ENCODE assay signal across 36 cellular contexts in genomic region chrX:27660878-27661277, GRCh38.
"Had no signal": no experiment of that assay in that cellular context is flagged by ENCODE, and none has a peak within 500 bp of the region (broad histone marks: within the 10 kb centered on the region; RNA-seq: fewer than 3 reads in every experiment).

No MANE protein-coding gene starts in this region.

- H3K27ac Mint-ChIP-seq: activated naive CD8-positive, alpha-beta T cell; mesothelial cell of epicardium; naive B cell; nephron progenitor cell; progenitor cell of endocrine pancreas; stimulated activated memory B cell treated with anti-CD40 and anti-IgM and Interleukin-4, amounts not matched to agents 10 μg/mL and 1 μg/mL and 100 μg/mL, for 72 hours; stimulated activated naive CD8-positive, alpha-beta T cell treated with anti-CD3 and anti-CD28 coated beads, Interleukin-15, amount 100 ng/mL, for 72 hours; T-helper 2 cell treated with Interferon-gamma antibody and Interleukin-4, amounts not matched to agents 5 μg/mL and 100 μg/mL, for 36 hours; type B pancreatic cell had no signal

- H3K9me3 ChIP-seq: body of pancreas, colonic mucosa, esophagus squamous epithelium, neutrophil, ovary, uterus had no signal

- H3K9me3 Mint-ChIP-seq: stimulated activated naive CD8-positive, alpha-beta T cell treated with anti-CD3 and anti-CD28 coated beads, Interleukin-15, amount 100 ng/mL, for 72 hours; T-helper 2 cell treated with Interferon-gamma antibody and Interleukin-4, amounts not matched to agents 5 μg/mL and 100 μg/mL, for 36 hours; type B pancreatic cell had no signal

- H3K36me3 ChIP-seq: cardiac muscle cell, colonic mucosa, esophagus squamous epithelium, neutrophil, ovary, uterus had no signal

- FAIRE-seq: endometrium, frontal cortex, islet of Langerhans had no signal

- H3K27me3 ChIP-seq: body of pancreas, cardiac muscle cell, colonic mucosa, esophagus squamous epithelium, neutrophil, ovary, uterus had no signal

- H3K4me3 ChIP-seq: body of pancreas, cardiac muscle cell, colonic mucosa, esophagus squamous epithelium, ovary, skin epidermis, uterus had no signal

- H3K4me1 ChIP-seq: body of pancreas, colonic mucosa, esophagus squamous epithelium, uterus had no signal

- H3K27me3 Mint-ChIP-seq: activated naive CD8-positive, alpha-beta T cell; naive B cell; progenitor cell of endocrine pancreas; stimulated activated memory B cell treated with anti-CD40 and anti-IgM and Interleukin-4, amounts not matched to agents 10 μg/mL and 1 μg/mL and 100 μg/mL, for 72 hours; stimulated activated naive CD8-positive, alpha-beta T cell treated with anti-CD3 and anti-CD28 coated beads, Interleukin-15, amount 100 ng/mL, for 72 hours; type B pancreatic cell had no signal

- H3K27ac ChIP-seq: body of pancreas, cardiac muscle cell, colonic mucosa, epithelial cell of prostate, esophagus squamous epithelium, neutrophil, ovary, skin epidermis, uterus, VCaP had no signal

- DNase-seq: activated CD4-positive, alpha-beta T cell treated with anti-CD3 and anti-CD28 coated beads for 48 hours; activated CD4-positive, alpha-beta T cell treated with anti-CD3 and anti-CD28 coated beads, Interleukin-2, amount 50 U/mL, for 48 hours; activated CD8-positive, alpha-beta memory T cell treated with anti-CD3 and anti-CD28 coated beads, Interleukin-2, amount 50 U/mL, for 4 hours; activated T-cell treated with anti-CD3 and anti-CD28 coated beads, Interleukin-2, amount 50 U/mL, for 1 hour; aorta; body of pancreas; cerebellar nuclear complex; colonic mucosa; effector CD8-positive, alpha-beta T cell; esophagus squamous epithelium; glutamatergic neuron; left cardiac atrium; left ventricle myocardium superior; naive B cell; nephron progenitor cell; ovary; stimulated activated CD4-positive, alpha-beta T cell treated with anti-CD3 and anti-CD28 coated beads, Interleukin-4, amount 100 ng/mL, for 24 hours; stimulated activated naive CD8-positive, alpha-beta T cell treated with anti-CD3 and anti-CD28 coated beads, Interleukin-15, amount 100 ng/mL, for 72 hours; T-helper 1 cell; uterus had no signal

- H3K4me3 Mint-ChIP-seq: activated naive CD8-positive, alpha-beta T cell; mesothelial cell of epicardium; naive B cell; nephron progenitor cell; stimulated activated memory B cell treated with anti-CD40 and anti-IgM and Interleukin-4, amounts not matched to agents 10 μg/mL and 1 μg/mL and 100 μg/mL, for 72 hours; stimulated activated naive CD8-positive, alpha-beta T cell treated with anti-CD3 and anti-CD28 coated beads, Interleukin-15, amount 100 ng/mL, for 72 hours; T-helper 2 cell treated with Interferon-gamma antibody and Interleukin-4, amounts not matched to agents 5 μg/mL and 100 μg/mL, for 36 hours; type B pancreatic cell had no signal

- H3K4me1 Mint-ChIP-seq: mesothelial cell of epicardium; naive B cell; nephron progenitor cell; stimulated activated memory B cell treated with anti-CD40 and anti-IgM and Interleukin-4, amounts not matched to agents 10 μg/mL and 1 μg/mL and 100 μg/mL, for 72 hours; stimulated activated naive CD8-positive, alpha-beta T cell treated with anti-CD3 and anti-CD28 coated beads, Interleukin-15, amount 100 ng/mL, for 72 hours had no signal

- ATAC-seq: activated CD4-positive, CD25-positive, alpha-beta regulatory T cell treated with anti-CD3 and anti-CD28 coated beads, Interleukin-2, amount 50 U/mL, for 24 hours; body of pancreas; left cardiac atrium; left ventricle myocardium superior; sciatic nerve; stimulated activated memory B cell treated with anti-CD40 and anti-IgM and Interleukin-4, amounts not matched to agents 10 μg/mL and 1 μg/mL and 100 μg/mL, for 72 hours; stimulated activated naive CD8-positive, alpha-beta T cell treated with anti-CD3 and anti-CD28 coated beads, Interleukin-15, amount 100 ng/mL, for 72 hours had no signal

- H3K36me3 Mint-ChIP-seq: activated naive CD8-positive, alpha-beta T cell; mesothelial cell of epicardium; naive B cell; stimulated activated memory B cell treated with anti-CD40 and anti-IgM and Interleukin-4, amounts not matched to agents 10 μg/mL and 1 μg/mL and 100 μg/mL, for 72 hours; type B pancreatic cell had no signal
